12 cellular contexts compared by ENCODE assay signal in genomic region chr15:70088887-70089691, GRCh38. TPM values are rescaled to one million over a fixed set of nuclear protein-coding genes. Genes with fewer than 3 reads are reported as not detected.
DNase-seq lines count a peak whose midpoint lies in the region; ATAC-seq and TF ChIP-seq lines count a peak whose summit lies in the region.
"Had no signal": no experiment of that assay in that cellular context is flagged by ENCODE, and none has a peak within 500 bp of the region (broad histone marks: within the 10 kb centered on the region; RNA-seq: fewer than 3 reads in every experiment).

No MANE protein-coding gene starts in this region.

- intact Hi-C loops in aorta (cut with DNase I) = loop anchor here in 1 of 2 donors (5.0 kb wide), 1 partner anchor 512 kb away; no protein-coding TSS in a partner anchor

- H3K4me1 Mint-ChIP-seq in mesothelial cell of epicardium = peaks cover 73% of the 10 kb centered on the region
- H3K4me1 Mint-ChIP-seq in activated T-cell treated with anti-CD3 and anti-CD28 coated beads, Interleukin-2, amount 50 U/mL, for 4 hours (ENCODE audit: low read depth) = peaks cover 90% of the 10 kb centered on the region
- peaks cover 87% of the 10 kb centered on the region for H3K4me1 Mint-ChIP-seq in activated CD8-positive, alpha-beta memory T cell treated with anti-CD3 and anti-CD28 coated beads, Interleukin-2, amount 10 ng/mL, durations not matched to agents 7 days and 5 days

- peaks cover 40% of the 10 kb centered on the region for H3K36me3 Mint-ChIP-seq in mesothelial cell of epicardium
- H3K36me3 Mint-ChIP-seq in activated T-cell treated with anti-CD3 and anti-CD28 coated beads, Interleukin-2, amount 50 U/mL, for 4 hours (ENCODE audit: insufficient read depth) = peaks cover 68% of the 10 kb centered on the region
- peaks cover 77% of the 10 kb centered on the region for H3K36me3 Mint-ChIP-seq in activated CD8-positive, alpha-beta memory T cell treated with anti-CD3 and anti-CD28 coated beads, Interleukin-2, amount 10 ng/mL, durations not matched to agents 7 days and 5 days

- peaks cover 2 to 95% (median 69%) of the 10 kb centered on the region in 4 donors for H3K4me1 ChIP-seq in tibial nerve
- H3K4me1 ChIP-seq in aorta (ENCODE audit: control insufficient read depth in 1 of 2, insufficient read depth in 2 of 2, low read length in 2 of 2) = peaks cover 0 to 2% of the 10 kb centered on the region in 2 donors

- CTCF ChIA-PET in activated CD8-positive, alpha-beta memory T cell treated with anti-CD3 and anti-CD28 coated beads, Interleukin-2, amount 10 ng/mL, durations not matched to agents 7 days and 5 days (lab: Charles Lee) = no interaction called here

- no peak for TF ChIP-seq CTCF in coronary artery (IDR thresholded peaks at IDR 0.05)
- TF ChIP-seq CTCF in mesothelial cell of epicardium (IDR thresholded peaks at IDR 0.05; ENCODE audit: unreplicated experiment) = no peak
- no peak for TF ChIP-seq CTCF in tibial nerve (IDR thresholded peaks at IDR 0.05)

- no peaks in the 10 kb centered on the region for H3K27me3 ChIP-seq in tibial nerve
- H3K27me3 ChIP-seq in aorta (ENCODE audit: control insufficient read depth in 1 of 2, insufficient read depth in 2 of 2, low read length in 1 of 2) = no peaks in the 10 kb centered on the region
- H3K27me3 ChIP-seq: adrenal gland had no signal

- peak; percentile 72 to 84 for DNase-seq in NCI-H524 (lab: John Stamatoyannopoulos, UW)
- no peak for DNase-seq in NCI-H524 treated with DMSO at 0.1 percent for 48 hours (lab: John Stamatoyannopoulos, UW)
- DNase-seq in coronary artery (ENCODE audit: low spot score) = no peak
- no peak for DNase-seq in mesothelial cell of epicardium (ENCODE audit: low spot score in 2 of 2, unreplicated experiment in 2 of 2)
- DNase-seq in tibial nerve (ENCODE audit: low spot score in 2 of 2) = peak in 1 of 2 donors; percentile 45
- no peak for DNase-seq in aorta
- no peak for DNase-seq in activated T-cell treated with anti-CD3 and anti-CD28 coated beads, Interleukin-2, amount 50 U/mL, for 4 hours
- DNase-seq in activated CD8-positive, alpha-beta memory T cell treated with anti-CD3 and anti-CD28 coated beads, Interleukin-2, amount 10 ng/mL, durations not matched to agents 7 days and 5 days = no peak
- DNase-seq: activated CD4-positive, alpha-beta T cell treated with anti-CD3 and anti-CD28 coated beads, Interleukin-2, amount 10 ng/mL, durations not matched to agents 7 days and 5 days; adrenal gland; GDM1; SIG-M5 had no signal

- H3K9me3 Mint-ChIP-seq in mesothelial cell of epicardium = no peaks in the 10 kb centered on the region
- no peaks in the 10 kb centered on the region for H3K9me3 Mint-ChIP-seq in activated T-cell treated with anti-CD3 and anti-CD28 coated beads, Interleukin-2, amount 50 U/mL, for 4 hours
- H3K9me3 Mint-ChIP-seq in activated CD8-positive, alpha-beta memory T cell treated with anti-CD3 and anti-CD28 coated beads, Interleukin-2, amount 10 ng/mL, durations not matched to agents 7 days and 5 days (ENCODE audit: low read depth) = no peaks in the 10 kb centered on the region
- H3K9me3 Mint-ChIP-seq: activated CD4-positive, alpha-beta T cell treated with anti-CD3 and anti-CD28 coated beads, Interleukin-2, amount 10 ng/mL, durations not matched to agents 7 days and 5 days had no signal

- H3K4me3 ChIP-seq in coronary artery (peak overlapping the region; percentile 23), tibial nerve (no peak overlapping the region), aorta (ENCODE audit: low read length in 2 of 2) (no peak overlapping the region)
- H3K4me3 ChIP-seq: adrenal gland had no signal

- H3K27ac Mint-ChIP-seq in mesothelial cell of epicardium = peak overlapping the region; percentile 27
- H3K27ac Mint-ChIP-seq in activated CD8-positive, alpha-beta memory T cell treated with anti-CD3 and anti-CD28 coated beads, Interleukin-2, amount 10 ng/mL, durations not matched to agents 7 days and 5 days = no peak overlapping the region
- H3K27ac Mint-ChIP-seq: activated CD4-positive, alpha-beta T cell treated with anti-CD3 and anti-CD28 coated beads, Interleukin-2, amount 10 ng/mL, durations not matched to agents 7 days and 5 days had no signal

- peak overlapping the region in 1 of 2 donors; percentile 47 for H3K27ac ChIP-seq in coronary artery
- peak overlapping the region; percentile 22 to 75 (median 46) for H3K27ac ChIP-seq in tibial nerve
- no peak overlapping the region for H3K27ac ChIP-seq in aorta (ENCODE audit: low read depth in 1 of 2, low read length in 2 of 2)
- H3K27ac ChIP-seq: adrenal gland had no signal

- 22 to 29% methylated on average over 18 to 23 of the region's 23 CpGs for WGBS in tibial nerve, 2 donors
- 70 to 78% methylated on average over 23 of the region's 23 CpGs for WGBS in aorta, 2 donors

- no peaks in the 10 kb centered on the region for H3K27me3 Mint-ChIP-seq in mesothelial cell of epicardium (ENCODE audit: low read depth)
- H3K27me3 Mint-ChIP-seq in activated T-cell treated with anti-CD3 and anti-CD28 coated beads, Interleukin-2, amount 50 U/mL, for 4 hours (ENCODE audit: low read depth) = no peaks in the 10 kb centered on the region
- no peaks in the 10 kb centered on the region for H3K27me3 Mint-ChIP-seq in activated CD8-positive, alpha-beta memory T cell treated with anti-CD3 and anti-CD28 coated beads, Interleukin-2, amount 10 ng/mL, durations not matched to agents 7 days and 5 days
- H3K27me3 Mint-ChIP-seq: activated CD4-positive, alpha-beta T cell treated with anti-CD3 and anti-CD28 coated beads, Interleukin-2, amount 10 ng/mL, durations not matched to agents 7 days and 5 days had no signal

- H3K9me3 ChIP-seq in tibial nerve (no peaks in the 10 kb centered on the region), aorta (ENCODE audit: control insufficient read depth, low read length) (no peaks in the 10 kb centered on the region)
- H3K9me3 ChIP-seq: adrenal gland had no signal

- H3K4me3 Mint-ChIP-seq in mesothelial cell of epicardium = peak overlapping the region; percentile 47
- no peak overlapping the region for H3K4me3 Mint-ChIP-seq in activated T-cell treated with anti-CD3 and anti-CD28 coated beads, Interleukin-2, amount 50 U/mL, for 4 hours
- H3K4me3 Mint-ChIP-seq in activated CD8-positive, alpha-beta memory T cell treated with anti-CD3 and anti-CD28 coated beads, Interleukin-2, amount 10 ng/mL, durations not matched to agents 7 days and 5 days = no peak overlapping the region
- H3K4me3 Mint-ChIP-seq: activated CD4-positive, alpha-beta T cell treated with anti-CD3 and anti-CD28 coated beads, Interleukin-2, amount 10 ng/mL, durations not matched to agents 7 days and 5 days had no signal

- H3K36me3 ChIP-seq in tibial nerve (peaks cover 0 to 20% (median 0%) of the 10 kb centered on the region in 3 donors), aorta (ENCODE audit: control insufficient read depth in 1 of 2, insufficient read depth in 2 of 2, low read length in 1 of 2) (peaks cover 0 to 3% of the 10 kb centered on the region in 2 donors)

- TF ChIP-seq EP300 in tibial nerve (IDR thresholded peaks at IDR 0.05) = no peak

- ATAC-seq in aorta (ENCODE audit: low FRiP score) = no peak
- ATAC-seq in activated T-cell treated with anti-CD3 and anti-CD28 coated beads, Interleukin-2, amount 50 U/mL, for 4 hours = no peak
- ATAC-seq in activated CD8-positive, alpha-beta memory T cell treated with anti-CD3 and anti-CD28 coated beads, Interleukin-2, amount 10 ng/mL, durations not matched to agents 7 days and 5 days = no peak

- no peak for TF ChIP-seq POLR2A in tibial nerve (IDR thresholded peaks at IDR 0.05)

RNA-seq across cellular contexts. Expression of gene TLE3, which starts 8.6 kb away (rescaled TPM):
- total RNA-seq in mesothelial cell of epicardium (147 to 165 TPM (median 156 TPM) in 3 replicates), tibial nerve (10 to 100 TPM; 62.4 to 91.6 (median 76.9) TPM), aorta (10 to 100 TPM; 43.0 to 89.9 TPM)
- 10 to 100 TPM in 1 of 2 donors, 1 to 10 TPM in 1; 8.3 to 13.4 TPM for polyA plus RNA-seq in aorta
- 100 to 1,000 TPM; 115 to 153 (median 139) TPM for total RNA-seq in activated T-cell treated with anti-CD3 and anti-CD28 coated beads, Interleukin-2, amount 50 U/mL, for 4 hours
- total RNA-seq in activated CD8-positive, alpha-beta memory T cell treated with anti-CD3 and anti-CD28 coated beads, Interleukin-2, amount 10 ng/mL, durations not matched to agents 7 days and 5 days = 10 to 100 TPM; 48.8 to 53.5 TPM

Comparison
In these comparisons a context has a peak if more than half of its experiments do, and no peak if none do; other contexts are left out.
1. DNase-seq: peak in NCI-H524 (2 of 2); none in NCI-H524 treated with DMSO at 0.1 percent for 48 hours (single experiment), coronary artery (single experiment), mesothelial cell of epicardium (0 of 2), aorta (0 of 2), activated T-cell treated with anti-CD3 and anti-CD28 coated beads, Interleukin-2, amount 50 U/mL, for 4 hours (single experiment) and activated CD8-positive, alpha-beta memory T cell treated with anti-CD3 and anti-CD28 coated beads, Interleukin-2, amount 10 ng/mL, durations not matched to agents 7 days and 5 days (single experiment).
2. H3K27ac ChIP-seq: peak in tibial nerve (4 of 4); none in aorta (0 of 2).